9 cellular contexts compared by ENCODE assay signal in the genomic region with DNA sequence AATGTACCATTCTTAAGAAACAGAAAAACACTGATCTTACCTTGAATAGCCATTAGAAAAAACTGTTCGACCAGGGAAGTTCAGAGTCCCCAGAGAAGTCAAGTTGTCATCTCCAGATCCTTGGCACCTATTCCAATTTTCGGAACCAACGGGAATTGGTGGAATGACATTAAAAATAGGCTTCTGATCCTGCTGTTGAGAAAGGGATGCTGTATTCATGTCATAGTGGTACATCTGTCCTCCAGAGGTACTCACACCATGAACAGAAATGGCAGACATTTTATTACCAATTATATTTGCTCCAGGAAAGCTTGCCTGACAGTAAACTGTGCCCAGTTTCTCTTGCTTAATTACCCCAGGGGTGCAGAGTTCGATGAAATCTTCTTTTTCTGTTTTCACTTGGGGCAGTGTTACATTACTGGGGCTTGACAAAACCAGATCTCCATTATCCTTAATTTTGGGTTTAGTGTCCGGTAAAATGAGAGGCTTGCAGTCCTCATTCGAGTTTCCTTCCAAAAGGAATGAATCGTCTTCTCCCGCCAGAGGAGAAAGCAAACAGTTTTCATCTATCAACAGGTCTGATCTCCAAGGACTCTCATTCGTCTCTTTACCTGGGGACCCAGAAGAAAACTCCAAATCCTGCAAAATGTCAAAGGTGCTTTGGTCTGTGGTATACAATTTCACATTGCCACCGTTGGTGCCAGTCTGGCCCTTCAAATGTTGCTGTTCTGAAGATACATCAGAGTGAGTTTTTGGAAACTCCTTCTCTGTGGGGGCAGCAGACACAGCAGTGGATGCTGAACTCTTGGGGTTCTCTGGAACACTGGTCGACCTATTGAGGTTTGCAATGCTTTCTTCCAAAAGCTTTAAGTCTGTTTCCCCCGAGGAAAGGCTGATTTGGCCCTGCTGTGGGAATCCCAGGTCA. TPM values are rescaled to one million over a fixed set of nuclear protein-coding genes. Genes with fewer than 3 reads are reported as not detected.
A peak's percentile ranks its signal among the peaks of the same experiment; 100 is the strongest.
DNase-seq lines count a peak whose midpoint lies in the region; FAIRE-seq and TF ChIP-seq lines count a peak whose summit lies in the region.
"Had no signal": no experiment of that assay in that cellular context is flagged by ENCODE, and none has a peak within 500 bp of the region (broad histone marks: within the 10 kb centered on the region; RNA-seq: fewer than 3 reads in every experiment).

No MANE protein-coding gene starts in this region.

- DNase-seq in AG04449 (ENCODE audit: low read depth, low spot score), result no peak
- no peak for DNase-seq in H54 (ENCODE audit: insufficient read length, low spot score)
- no peak for DNase-seq in breast epithelium (ENCODE audit: low spot score in 2 of 2)
- DNase-seq in NCI-H510A (lab: John Stamatoyannopoulos, UW), result no peak
- DNase-seq in HAP-1 (ENCODE audit: low spot score in 2 of 2), result no peak
- DNase-seq in prostate gland (ENCODE audit: low spot score), result no peak
- no peak for DNase-seq in small intestine
- DNase-seq: kidney glomerular epithelial cell had no signal

- H3K4me1 ChIP-seq in breast epithelium, result peaks cover 0 to under 1% of the 10 kb centered on the region in 2 donors
- peaks cover 9% of the 10 kb centered on the region in 2 donors for H3K4me1 ChIP-seq in mucosa of rectum (ENCODE audit: control insufficient read depth in 2 of 2, insufficient read depth in 2 of 2, low read length in 2 of 2)
- H3K4me1 ChIP-seq in HAP-1, result no peaks in the 10 kb centered on the region
- peaks cover 2% of the 10 kb centered on the region for H3K4me1 ChIP-seq in prostate gland (replicated peaks)
- no peaks in the 10 kb centered on the region for H3K4me1 ChIP-seq in small intestine (ENCODE audit: control insufficient read depth in 2 of 2, insufficient read depth in 1 of 2, low read depth in 1 of 2, low read length in 1 of 2)

- H3K4me3 ChIP-seq in AG04449 (ENCODE audit: low read depth, low read length), result peak overlapping the region; percentile 31
- H3K4me3 ChIP-seq in breast epithelium, result peak overlapping the region; percentile 90 to 92 (median 91)
- peak overlapping the region; percentile 52 to 89 for H3K4me3 ChIP-seq in mucosa of rectum (ENCODE audit: low read length in 2 of 2)
- H3K4me3 ChIP-seq in HAP-1, result no peak overlapping the region
- peak overlapping the region in 1 of 2 donors; percentile 10 for H3K4me3 ChIP-seq in prostate gland
- H3K4me3 ChIP-seq in small intestine (ENCODE audit: low read depth in 1 of 2, low read length in 2 of 2), result peak overlapping the region in 1 of 2 donors; percentile 31

- WGBS in prostate gland, result 73% methylated on average over 12 of the region's 12 CpGs
- WGBS in small intestine, 3 donors, result 51 to 72% (median 58%) methylated on average over 12 of the region's 12 CpGs

- H3K9ac ChIP-seq in mucosa of rectum (ENCODE audit: low read depth in 1 of 2, low read length in 2 of 2), result peak overlapping the region; percentile 5 to 36

- H3K27ac ChIP-seq in breast epithelium (peak overlapping the region; percentile 96 to 99), mucosa of rectum (ENCODE audit: low read depth in 2 of 2, low read length in 2 of 2) (peak overlapping the region; percentile 12 to 37), prostate gland (no peak overlapping the region), small intestine (ENCODE audit: low read depth in 1 of 2, low read length in 1 of 2) (peak overlapping the region in 1 of 2 donors; percentile 2)

- no peak for TF ChIP-seq POLR2A in H54 (IDR thresholded peaks at IDR 0.05; ENCODE audit: low read depth, low read length)
- no peak for TF ChIP-seq POLR2A in breast epithelium (IDR thresholded peaks at IDR 0.05)
- no peak for TF ChIP-seq POLR2A in prostate gland (IDR thresholded peaks at IDR 0.05)

- intact Hi-C loops in breast epithelium (cut with DNase I; ENCODE audit: low total_unique reads), result loop anchor here (10.0 kb wide), 1 partner anchor 375 kb away; no protein-coding TSS in a partner anchor
- intact Hi-C loops in prostate gland (cut with DNase I), result loop anchor here (5.0 to 10.0 kb wide), 4 partner anchors 175 to 478 kb away; no protein-coding TSS in a partner anchor

- H3K9me3 ChIP-seq in breast epithelium (no peaks in the 10 kb centered on the region), mucosa of rectum (ENCODE audit: control insufficient read depth in 2 of 2, low read length in 2 of 2) (no peaks in the 10 kb centered on the region), HAP-1 (no peaks in the 10 kb centered on the region), prostate gland (no peaks in the 10 kb centered on the region), small intestine (ENCODE audit: control insufficient read depth, low read depth) (no peaks in the 10 kb centered on the region)

- CTCF ChIA-PET in AG04449 (lab: Yijun Ruan, JAX), result interaction anchor here (1.0 to 2.1 kb wide), 7 partner anchors 9 to 427 kb away, joined by 3 to 12 read pairs (median 3); no protein-coding TSS in a partner anchor

- TF ChIP-seq CTCF in AG04449 (IDR thresholded peaks at IDR 0.05; ENCODE audit: insufficient read depth, low read length, missing control alignments) (no peak), breast epithelium (IDR thresholded peaks at IDR 0.05) (no peak), prostate gland (IDR thresholded peaks at IDR 0.05) (no peak)

- FAIRE-seq in H54 (lab: Jason Lieb, UNC), result peak; percentile 53
- no peak for FAIRE-seq in small intestine (lab: Jason Lieb, UNC)

- in situ Hi-C loops in HAP-1 (cut with MboI; ENCODE audit: low sequenced_read_pairs), result no loop called here

- H3K27me3 ChIP-seq in breast epithelium (no peaks in the 10 kb centered on the region), mucosa of rectum (ENCODE audit: control insufficient read depth in 2 of 2, insufficient read depth in 2 of 2, low read length in 2 of 2) (peaks cover 0 to 4% of the 10 kb centered on the region in 2 donors), HAP-1 (ENCODE audit: low read depth) (peaks cover 79% of the 10 kb centered on the region), prostate gland (replicated peaks; ENCODE audit: insufficient read depth) (no peaks in the 10 kb centered on the region), small intestine (ENCODE audit: control insufficient read depth in 2 of 2, insufficient read depth in 2 of 2, low read length in 2 of 2) (no peaks in the 10 kb centered on the region)

- POLR2A ChIA-PET in AG04449 (lab: Yijun Ruan, JAX), result no interaction called here

- H3K36me3 ChIP-seq in breast epithelium (no peaks in the 10 kb centered on the region), mucosa of rectum (ENCODE audit: control insufficient read depth in 2 of 2, insufficient read depth in 2 of 2, low read length in 2 of 2) (peaks cover 6 to 8% of the 10 kb centered on the region in 2 donors), HAP-1 (replicated peaks) (no peaks in the 10 kb centered on the region), prostate gland (no peaks in the 10 kb centered on the region), small intestine (ENCODE audit: control insufficient read depth in 2 of 2, insufficient read depth in 2 of 2, low read length in 2 of 2) (no peaks in the 10 kb centered on the region)

RNA-seq across cellular contexts. Expression of a gene that starts 3.6 kb away (rescaled TPM):
- 100 to 1,000 TPM in 1 of 3 donors, 10 to 100 TPM in 2; 51.1 to 122 (median 69.7) TPM for total RNA-seq in breast epithelium
- total RNA-seq in prostate gland, result 10 to 100 TPM; 42.4 to 55.5 TPM
- 10 to 100 TPM; 13.7 to 17.3 (median 16.3) TPM for polyA plus RNA-seq in small intestine

Comparison
In these comparisons a context has a peak if more than half of its experiments do, and no peak if none do; other contexts are left out.
1. H3K27ac ChIP-seq: peak in breast epithelium (2 of 2) and mucosa of rectum (2 of 2); none in prostate gland (0 of 2).